In the genomic region with DNA sequence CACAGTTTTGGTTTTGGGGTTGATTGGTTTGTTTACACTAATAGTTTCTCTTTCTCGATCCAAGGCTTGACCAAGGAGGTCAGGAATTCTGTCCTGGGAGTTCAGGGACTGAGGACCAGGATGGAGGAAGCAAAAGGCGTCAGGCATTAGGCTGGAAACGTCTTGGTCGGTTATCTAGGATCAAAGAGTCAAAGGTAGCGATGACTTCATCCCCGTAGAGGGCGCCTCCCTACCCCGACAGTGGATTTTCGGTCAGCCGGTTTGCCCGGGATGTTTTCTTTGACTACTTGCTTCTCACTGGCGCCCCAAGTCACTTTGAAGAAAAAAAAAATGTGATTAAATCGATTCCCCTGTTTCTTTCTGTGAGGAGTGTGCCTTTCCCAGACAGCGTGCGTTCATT, we compare ENCODE assay signal across 9 cellular contexts. TPM values are rescaled to one million over a fixed set of nuclear protein-coding genes. Genes with fewer than 3 reads are reported as not detected.
DNase-seq lines count a peak whose midpoint lies in the region; ATAC-seq and TF ChIP-seq lines count a peak whose summit lies in the region.
"Had no signal": no experiment of that assay in that cellular context is flagged by ENCODE, and none has a peak within 500 bp of the region (broad histone marks: within the 10 kb centered on the region; RNA-seq: fewer than 3 reads in every experiment).

No MANE protein-coding gene starts in this region.

- peaks cover 10% of the 10 kb centered on the region for H3K27me3 ChIP-seq in iPS-15b (ENCODE audit: control insufficient read depth, insufficient read depth, low read length)
- peaks cover 10% of the 10 kb centered on the region for H3K27me3 ChIP-seq in suprapubic skin
- peaks cover 0 to 38% of the 10 kb centered on the region in 2 donors for H3K27me3 ChIP-seq in tibial artery

- TF ChIP-seq EP300 in suprapubic skin (IDR thresholded peaks at IDR 0.05): no peak

- no peak overlapping the region for H3K27ac Mint-ChIP-seq in activated CD8-positive, alpha-beta memory T cell treated with anti-CD3 and anti-CD28 coated beads, Interleukin-2, amount 10 ng/mL, durations not matched to agents 7 days and 5 days

- no peaks in the 10 kb centered on the region for H3K9me3 Mint-ChIP-seq in activated CD8-positive, alpha-beta memory T cell treated with anti-CD3 and anti-CD28 coated beads, Interleukin-2, amount 10 ng/mL, durations not matched to agents 7 days and 5 days (ENCODE audit: low read depth)

- WGBS in suprapubic skin: 23% methylated on average over 15 of the region's 15 CpGs

- H3K9ac ChIP-seq in iPS-15b (ENCODE audit: low read depth, low read length): peak overlapping the region; percentile 88
- H3K9ac ChIP-seq: BLaER1 had no signal

- TF ChIP-seq CTCF in VCaP (conservative IDR thresholded peaks at IDR 0.05) (no peak), suprapubic skin (IDR thresholded peaks at IDR 0.05) (no peak), tibial artery (IDR thresholded peaks at IDR 0.05) (no peak)

- H3K9me3 ChIP-seq in iPS-15b (ENCODE audit: control insufficient read depth, insufficient read depth, low read length) (no peaks in the 10 kb centered on the region), suprapubic skin (no peaks in the 10 kb centered on the region), tibial artery (no peaks in the 10 kb centered on the region)

- H3K36me3 Mint-ChIP-seq in activated CD8-positive, alpha-beta memory T cell treated with anti-CD3 and anti-CD28 coated beads, Interleukin-2, amount 10 ng/mL, durations not matched to agents 7 days and 5 days: peaks cover 3% of the 10 kb centered on the region

- peak overlapping the region; percentile 93 for H3K27ac ChIP-seq in VCaP
- peak overlapping the region; percentile 74 for H3K27ac ChIP-seq in suprapubic skin
- H3K27ac ChIP-seq in tibial artery: no peak overlapping the region
- H3K27ac ChIP-seq: BLaER1 had no signal

- peaks cover 23% of the 10 kb centered on the region for H3K4me1 Mint-ChIP-seq in activated CD8-positive, alpha-beta memory T cell treated with anti-CD3 and anti-CD28 coated beads, Interleukin-2, amount 10 ng/mL, durations not matched to agents 7 days and 5 days

- H3K36me3 ChIP-seq in iPS-15b (ENCODE audit: control insufficient read depth, insufficient read depth, low read length) (no peaks in the 10 kb centered on the region), suprapubic skin (no peaks in the 10 kb centered on the region), tibial artery (no peaks in the 10 kb centered on the region)
- H3K36me3 ChIP-seq: BLaER1 had no signal

- H3K4me3 ChIP-seq in iPS-15b (ENCODE audit: low read depth, low read length) (peak overlapping the region; percentile 83), suprapubic skin (peak overlapping the region; percentile 82), tibial artery (no peak overlapping the region)

- H3K4me1 ChIP-seq in iPS-15b (ENCODE audit: control insufficient read depth, insufficient read depth, low read length): peaks cover 14% of the 10 kb centered on the region
- H3K4me1 ChIP-seq in suprapubic skin: peaks cover 32% of the 10 kb centered on the region
- H3K4me1 ChIP-seq in tibial artery: peaks cover 0 to 33% (median 23%) of the 10 kb centered on the region in 4 donors

- DNase-seq in activated CD8-positive, alpha-beta memory T cell treated with anti-CD3 and anti-CD28 coated beads, Interleukin-2, amount 10 ng/mL, durations not matched to agents 7 days and 5 days: no peak
- no peak for DNase-seq in activated CD8-positive, alpha-beta memory T cell treated with anti-CD3 and anti-CD28 coated beads for 24 hours
- no peak for DNase-seq in suprapubic skin (ENCODE audit: low spot score in 2 of 2)
- DNase-seq in tibial artery: no peak
- DNase-seq in H4 (ENCODE audit: low spot score): no peak
- DNase-seq in OCI-M2 (lab: John Stamatoyannopoulos, UW; ENCODE audit: unreplicated experiment): no peak

- TF ChIP-seq POLR2A in suprapubic skin (IDR thresholded peaks at IDR 0.05): no peak

- intact Hi-C loops in tibial artery (cut with DNase I; ENCODE audit: low total_unique reads): no loop called here

- peak overlapping the region; percentile 62 for H3K4me3 Mint-ChIP-seq in activated CD8-positive, alpha-beta memory T cell treated with anti-CD3 and anti-CD28 coated beads, Interleukin-2, amount 10 ng/mL, durations not matched to agents 7 days and 5 days

- no peak for ATAC-seq in activated CD8-positive, alpha-beta memory T cell treated with anti-CD3 and anti-CD28 coated beads, Interleukin-2, amount 10 ng/mL, durations not matched to agents 7 days and 5 days

- H3K27me3 Mint-ChIP-seq in activated CD8-positive, alpha-beta memory T cell treated with anti-CD3 and anti-CD28 coated beads, Interleukin-2, amount 10 ng/mL, durations not matched to agents 7 days and 5 days: peaks cover 63% of the 10 kb centered on the region

- CTCF ChIA-PET in activated CD8-positive, alpha-beta memory T cell treated with anti-CD3 and anti-CD28 coated beads, Interleukin-2, amount 10 ng/mL, durations not matched to agents 7 days and 5 days (lab: Charles Lee): interaction anchor here (0.8 to 1.1 kb wide), 2 partner anchors 30 to 148 kb away, joined by 3 read pairs; no protein-coding TSS in a partner anchor

RNA-seq across cellular contexts. Expression of a gene that starts 1.0 kb away (rescaled TPM):
- total RNA-seq in activated CD8-positive, alpha-beta memory T cell treated with anti-CD3 and anti-CD28 coated beads, Interleukin-2, amount 10 ng/mL, durations not matched to agents 7 days and 5 days: under 1 TPM; 0.12 to 0.14 TPM
- 10 to 100 TPM; 21.9 to 39.6 (median 28.7) TPM for total RNA-seq in suprapubic skin
- total RNA-seq in H4 (2014; rRNA removed; shearing (Covaris generic)): 0.10 and 0.15 TPM in 2 replicates

Comparison
In these comparisons a context has a peak if more than half of its experiments do, and no peak if none do; other contexts are left out.
1. H3K27ac ChIP-seq: peak in VCaP (single experiment) and suprapubic skin (single experiment); none in tibial artery (0 of 2).
2. H3K4me3 ChIP-seq: peak in iPS-15b (single experiment) and suprapubic skin (single experiment); none in tibial artery (0 of 2).
3. RNA of a gene that starts 1.0 kb away (total RNA-seq): 21.9 to 39.6 TPM in suprapubic skin; 0.10 to 0.15 TPM in H4 and 0.12 to 0.14 TPM in activated CD8-positive, alpha-beta memory T cell treated with anti-CD3 and anti-CD28 coated beads, Interleukin-2, amount 10 ng/mL, durations not matched to agents 7 days and 5 days; every median in the first group is over 10 times any median in the second.